ENCODE assay signal across 1 cellular context in genomic region chr10:32960022-32960421, GRCh38.
TF ChIP-seq lines count a peak whose summit lies in the region.

No MANE protein-coding gene starts in this region.

TF ChIP-seq in K562, 482 proteins besides CTCF, POLR2A, EP300 and RAD21 (continued from another document and continues in another):
- TF ChIP-seq, protein P1, sequence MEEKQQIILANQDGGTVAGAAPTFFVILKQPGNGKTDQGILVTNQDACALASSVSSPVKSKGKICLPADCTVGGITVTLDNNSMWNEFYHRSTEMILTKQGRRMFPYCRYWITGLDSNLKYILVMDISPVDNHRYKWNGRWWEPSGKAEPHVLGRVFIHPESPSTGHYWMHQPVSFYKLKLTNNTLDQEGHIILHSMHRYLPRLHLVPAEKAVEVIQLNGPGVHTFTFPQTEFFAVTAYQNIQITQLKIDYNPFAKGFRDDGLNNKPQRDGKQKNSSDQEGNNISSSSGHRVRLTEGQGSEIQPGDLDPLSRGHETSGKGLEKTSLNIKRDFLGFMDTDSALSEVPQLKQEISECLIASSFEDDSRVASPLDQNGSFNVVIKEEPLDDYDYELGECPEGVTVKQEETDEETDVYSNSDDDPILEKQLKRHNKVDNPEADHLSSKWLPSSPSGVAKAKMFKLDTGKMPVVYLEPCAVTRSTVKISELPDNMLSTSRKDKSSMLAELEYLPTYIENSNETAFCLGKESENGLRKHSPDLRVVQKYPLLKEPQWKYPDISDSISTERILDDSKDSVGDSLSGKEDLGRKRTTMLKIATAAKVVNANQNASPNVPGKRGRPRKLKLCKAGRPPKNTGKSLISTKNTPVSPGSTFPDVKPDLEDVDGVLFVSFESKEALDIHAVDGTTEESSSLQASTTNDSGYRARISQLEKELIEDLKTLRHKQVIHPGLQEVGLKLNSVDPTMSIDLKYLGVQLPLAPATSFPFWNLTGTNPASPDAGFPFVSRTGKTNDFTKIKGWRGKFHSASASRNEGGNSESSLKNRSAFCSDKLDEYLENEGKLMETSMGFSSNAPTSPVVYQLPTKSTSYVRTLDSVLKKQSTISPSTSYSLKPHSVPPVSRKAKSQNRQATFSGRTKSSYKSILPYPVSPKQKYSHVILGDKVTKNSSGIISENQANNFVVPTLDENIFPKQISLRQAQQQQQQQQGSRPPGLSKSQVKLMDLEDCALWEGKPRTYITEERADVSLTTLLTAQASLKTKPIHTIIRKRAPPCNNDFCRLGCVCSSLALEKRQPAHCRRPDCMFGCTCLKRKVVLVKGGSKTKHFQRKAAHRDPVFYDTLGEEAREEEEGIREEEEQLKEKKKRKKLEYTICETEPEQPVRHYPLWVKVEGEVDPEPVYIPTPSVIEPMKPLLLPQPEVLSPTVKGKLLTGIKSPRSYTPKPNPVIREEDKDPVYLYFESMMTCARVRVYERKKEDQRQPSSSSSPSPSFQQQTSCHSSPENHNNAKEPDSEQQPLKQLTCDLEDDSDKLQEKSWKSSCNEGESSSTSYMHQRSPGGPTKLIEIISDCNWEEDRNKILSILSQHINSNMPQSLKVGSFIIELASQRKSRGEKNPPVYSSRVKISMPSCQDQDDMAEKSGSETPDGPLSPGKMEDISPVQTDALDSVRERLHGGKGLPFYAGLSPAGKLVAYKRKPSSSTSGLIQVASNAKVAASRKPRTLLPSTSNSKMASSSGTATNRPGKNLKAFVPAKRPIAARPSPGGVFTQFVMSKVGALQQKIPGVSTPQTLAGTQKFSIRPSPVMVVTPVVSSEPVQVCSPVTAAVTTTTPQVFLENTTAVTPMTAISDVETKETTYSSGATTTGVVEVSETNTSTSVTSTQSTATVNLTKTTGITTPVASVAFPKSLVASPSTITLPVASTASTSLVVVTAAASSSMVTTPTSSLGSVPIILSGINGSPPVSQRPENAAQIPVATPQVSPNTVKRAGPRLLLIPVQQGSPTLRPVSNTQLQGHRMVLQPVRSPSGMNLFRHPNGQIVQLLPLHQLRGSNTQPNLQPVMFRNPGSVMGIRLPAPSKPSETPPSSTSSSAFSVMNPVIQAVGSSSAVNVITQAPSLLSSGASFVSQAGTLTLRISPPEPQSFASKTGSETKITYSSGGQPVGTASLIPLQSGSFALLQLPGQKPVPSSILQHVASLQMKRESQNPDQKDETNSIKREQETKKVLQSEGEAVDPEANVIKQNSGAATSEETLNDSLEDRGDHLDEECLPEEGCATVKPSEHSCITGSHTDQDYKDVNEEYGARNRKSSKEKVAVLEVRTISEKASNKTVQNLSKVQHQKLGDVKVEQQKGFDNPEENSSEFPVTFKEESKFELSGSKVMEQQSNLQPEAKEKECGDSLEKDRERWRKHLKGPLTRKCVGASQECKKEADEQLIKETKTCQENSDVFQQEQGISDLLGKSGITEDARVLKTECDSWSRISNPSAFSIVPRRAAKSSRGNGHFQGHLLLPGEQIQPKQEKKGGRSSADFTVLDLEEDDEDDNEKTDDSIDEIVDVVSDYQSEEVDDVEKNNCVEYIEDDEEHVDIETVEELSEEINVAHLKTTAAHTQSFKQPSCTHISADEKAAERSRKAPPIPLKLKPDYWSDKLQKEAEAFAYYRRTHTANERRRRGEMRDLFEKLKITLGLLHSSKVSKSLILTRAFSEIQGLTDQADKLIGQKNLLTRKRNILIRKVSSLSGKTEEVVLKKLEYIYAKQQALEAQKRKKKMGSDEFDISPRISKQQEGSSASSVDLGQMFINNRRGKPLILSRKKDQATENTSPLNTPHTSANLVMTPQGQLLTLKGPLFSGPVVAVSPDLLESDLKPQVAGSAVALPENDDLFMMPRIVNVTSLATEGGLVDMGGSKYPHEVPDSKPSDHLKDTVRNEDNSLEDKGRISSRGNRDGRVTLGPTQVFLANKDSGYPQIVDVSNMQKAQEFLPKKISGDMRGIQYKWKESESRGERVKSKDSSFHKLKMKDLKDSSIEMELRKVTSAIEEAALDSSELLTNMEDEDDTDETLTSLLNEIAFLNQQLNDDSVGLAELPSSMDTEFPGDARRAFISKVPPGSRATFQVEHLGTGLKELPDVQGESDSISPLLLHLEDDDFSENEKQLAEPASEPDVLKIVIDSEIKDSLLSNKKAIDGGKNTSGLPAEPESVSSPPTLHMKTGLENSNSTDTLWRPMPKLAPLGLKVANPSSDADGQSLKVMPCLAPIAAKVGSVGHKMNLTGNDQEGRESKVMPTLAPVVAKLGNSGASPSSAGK (IDR thresholded peaks at IDR 0.05), result 0 out of 2 replicates have a peak, but pooled peaks have one; percentile 15
- TF ChIP-seq, protein P2, sequence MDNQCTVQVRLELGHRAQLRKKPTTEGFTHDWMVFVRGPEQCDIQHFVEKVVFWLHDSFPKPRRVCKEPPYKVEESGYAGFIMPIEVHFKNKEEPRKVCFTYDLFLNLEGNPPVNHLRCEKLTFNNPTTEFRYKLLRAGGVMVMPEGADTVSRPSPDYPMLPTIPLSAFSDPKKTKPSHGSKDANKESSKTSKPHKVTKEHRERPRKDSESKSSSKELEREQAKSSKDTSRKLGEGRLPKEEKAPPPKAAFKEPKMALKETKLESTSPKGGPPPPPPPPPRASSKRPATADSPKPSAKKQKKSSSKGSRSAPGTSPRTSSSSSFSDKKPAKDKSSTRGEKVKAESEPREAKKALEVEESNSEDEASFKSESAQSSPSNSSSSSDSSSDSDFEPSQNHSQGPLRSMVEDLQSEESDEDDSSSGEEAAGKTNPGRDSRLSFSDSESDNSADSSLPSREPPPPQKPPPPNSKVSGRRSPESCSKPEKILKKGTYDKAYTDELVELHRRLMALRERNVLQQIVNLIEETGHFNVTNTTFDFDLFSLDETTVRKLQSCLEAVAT (IDR thresholded peaks at IDR 0.05), result peak in 1 of 2 experiments; percentile 72; a peak in 1 of 4 replicates
- peak; percentile 50 for TF ChIP-seq DACH1 (IDR thresholded peaks at IDR 0.05; ENCODE audit: partially characterized antibody)
- no peak for TF ChIP-seq ZNF212 (CRISPR knock-in tag; IDR thresholded peaks at IDR 0.05)
- no peak for TF ChIP-seq ARID3B (CRISPR knock-in tag; IDR thresholded peaks at IDR 0.05; ENCODE audit: borderline replicate concordance)
- TF ChIP-seq COPS2 (conservative IDR thresholded peaks at IDR 0.05), result no peak
- no peak for TF ChIP-seq ZNF347 (CRISPR knock-in tag; IDR thresholded peaks at IDR 0.05; ENCODE audit: low read depth)
- TF ChIP-seq EHMT2 (IDR thresholded peaks at IDR 0.05), result peak; percentile 94
- TF ChIP-seq CBX3 (IDR thresholded peaks at IDR 0.05; ENCODE audit: borderline replicate concordance in 1 of 2, low read length in 2 of 2), result peak in 1 of 2 experiments; percentile 77; a peak in 1 of 3 replicates
- TF ChIP-seq ZSCAN29 (IDR thresholded peaks at IDR 0.05), result 0 out of 2 replicates have a peak, but pooled peaks have one; percentile 35
- no peak for TF ChIP-seq NR2F6 (CRISPR knock-in tag; IDR thresholded peaks at IDR 0.05)
- peak; percentile 36; the same call in 1 of the 2 replicates for TF ChIP-seq DPF2 (IDR thresholded peaks at IDR 0.05)
- TF ChIP-seq, protein P3, sequence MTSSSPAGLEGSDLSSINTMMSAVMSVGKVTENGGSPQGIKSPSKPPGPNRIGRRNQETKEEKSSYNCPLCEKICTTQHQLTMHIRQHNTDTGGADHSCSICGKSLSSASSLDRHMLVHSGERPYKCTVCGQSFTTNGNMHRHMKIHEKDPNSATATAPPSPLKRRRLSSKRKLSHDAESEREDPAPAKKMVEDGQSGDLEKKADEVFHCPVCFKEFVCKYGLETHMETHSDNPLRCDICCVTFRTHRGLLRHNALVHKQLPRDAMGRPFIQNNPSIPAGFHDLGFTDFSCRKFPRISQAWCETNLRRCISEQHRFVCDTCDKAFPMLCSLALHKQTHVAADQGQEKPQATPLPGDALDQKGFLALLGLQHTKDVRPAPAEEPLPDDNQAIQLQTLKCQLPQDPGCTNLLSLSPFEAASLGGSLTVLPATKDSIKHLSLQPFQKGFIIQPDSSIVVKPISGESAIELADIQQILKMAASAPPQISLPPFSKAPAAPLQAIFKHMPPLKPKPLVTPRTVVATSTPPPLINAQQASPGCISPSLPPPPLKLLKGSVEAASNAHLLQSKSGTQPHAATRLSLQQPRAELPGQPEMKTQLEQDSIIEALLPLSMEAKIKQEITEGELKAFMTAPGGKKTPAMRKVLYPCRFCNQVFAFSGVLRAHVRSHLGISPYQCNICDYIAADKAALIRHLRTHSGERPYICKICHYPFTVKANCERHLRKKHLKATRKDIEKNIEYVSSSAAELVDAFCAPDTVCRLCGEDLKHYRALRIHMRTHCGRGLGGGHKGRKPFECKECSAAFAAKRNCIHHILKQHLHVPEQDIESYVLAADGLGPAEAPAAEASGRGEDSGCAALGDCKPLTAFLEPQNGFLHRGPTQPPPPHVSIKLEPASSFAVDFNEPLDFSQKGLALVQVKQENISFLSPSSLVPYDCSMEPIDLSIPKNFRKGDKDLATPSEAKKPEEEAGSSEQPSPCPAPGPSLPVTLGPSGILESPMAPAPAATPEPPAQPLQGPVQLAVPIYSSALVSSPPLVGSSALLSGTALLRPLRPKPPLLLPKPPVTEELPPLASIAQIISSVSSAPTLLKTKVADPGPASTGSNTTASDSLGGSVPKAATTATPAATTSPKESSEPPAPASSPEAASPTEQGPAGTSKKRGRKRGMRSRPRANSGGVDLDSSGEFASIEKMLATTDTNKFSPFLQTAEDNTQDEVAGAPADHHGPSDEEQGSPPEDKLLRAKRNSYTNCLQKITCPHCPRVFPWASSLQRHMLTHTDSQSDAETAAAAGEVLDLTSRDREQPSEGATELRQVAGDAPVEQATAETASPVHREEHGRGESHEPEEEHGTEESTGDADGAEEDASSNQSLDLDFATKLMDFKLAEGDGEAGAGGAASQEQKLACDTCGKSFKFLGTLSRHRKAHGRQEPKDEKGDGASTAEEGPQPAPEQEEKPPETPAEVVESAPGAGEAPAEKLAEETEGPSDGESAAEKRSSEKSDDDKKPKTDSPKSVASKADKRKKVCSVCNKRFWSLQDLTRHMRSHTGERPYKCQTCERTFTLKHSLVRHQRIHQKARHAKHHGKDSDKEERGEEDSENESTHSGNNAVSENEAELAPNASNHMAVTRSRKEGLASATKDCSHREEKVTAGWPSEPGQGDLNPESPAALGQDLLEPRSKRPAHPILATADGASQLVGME (CRISPR knock-in tag; IDR thresholded peaks at IDR 0.05), result no peak
- no peak for TF ChIP-seq HNRNPH1 (optimal IDR thresholded peaks at IDR 0.05; ENCODE audit: low read depth, low read length)
- no peak for TF ChIP-seq ATF2 (CRISPR knock-in tag; IDR thresholded peaks at IDR 0.05)
- no peak for TF ChIP-seq ADNP (tag; IDR thresholded peaks at IDR 0.05)
- TF ChIP-seq BHLHE40 (IDR thresholded peaks at IDR 0.05; ENCODE audit: low read length), result no peak
- TF ChIP-seq FOXM1 (IDR thresholded peaks at IDR 0.05; ENCODE audit: low read depth), result no peak
- no peak for TF ChIP-seq FOXM1 (CRISPR knock-in tag; IDR thresholded peaks at IDR 0.05; ENCODE audit: low read depth)
- no peak for TF ChIP-seq HLTF (IDR thresholded peaks at IDR 0.05)
- TF ChIP-seq TRIM24 (IDR thresholded peaks at IDR 0.05), result 0 out of 4 replicates have a peak, but pooled peaks of 1 of the 2 experiments have one; percentile 9
- TF ChIP-seq KAT2B (IDR thresholded peaks at IDR 0.05; ENCODE audit: low read depth, low read length), result no peak
- no peak for TF ChIP-seq NR2C2 (CRISPR knock-in tag; IDR thresholded peaks at IDR 0.05)
- TF ChIP-seq NR2C2 (tag; IDR thresholded peaks at IDR 0.05), result peak; percentile 58; the same call in 1 of the 2 replicates
- TF ChIP-seq RFX7 (CRISPR knock-in tag; IDR thresholded peaks at IDR 0.05), result no peak
- TF ChIP-seq E2F4 (CRISPR knock-in tag; IDR thresholded peaks at IDR 0.05; ENCODE audit: low read depth), result no peak
- no peak for TF ChIP-seq ZNF408 (CRISPR knock-in tag; IDR thresholded peaks at IDR 0.05; ENCODE audit: low read depth)
- no peak for TF ChIP-seq ZNF79 (CRISPR knock-in tag; IDR thresholded peaks at IDR 0.05; ENCODE audit: low read depth)
- TF ChIP-seq TAF1 (IDR thresholded peaks at IDR 0.05; ENCODE audit: control insufficient read depth, extremely low read depth, insufficient read depth, low read length, severe bottlenecking), result no peak
- no peak for TF ChIP-seq DNMT1 (IDR thresholded peaks at IDR 0.05)
- peak; percentile 49; the same call in 1 of the 2 replicates for TF ChIP-seq STAT5A (IDR thresholded peaks at IDR 0.05; ENCODE audit: borderline replicate concordance, low read length)
